ENCODE assay signal across 16 cellular contexts in the genomic region with DNA sequence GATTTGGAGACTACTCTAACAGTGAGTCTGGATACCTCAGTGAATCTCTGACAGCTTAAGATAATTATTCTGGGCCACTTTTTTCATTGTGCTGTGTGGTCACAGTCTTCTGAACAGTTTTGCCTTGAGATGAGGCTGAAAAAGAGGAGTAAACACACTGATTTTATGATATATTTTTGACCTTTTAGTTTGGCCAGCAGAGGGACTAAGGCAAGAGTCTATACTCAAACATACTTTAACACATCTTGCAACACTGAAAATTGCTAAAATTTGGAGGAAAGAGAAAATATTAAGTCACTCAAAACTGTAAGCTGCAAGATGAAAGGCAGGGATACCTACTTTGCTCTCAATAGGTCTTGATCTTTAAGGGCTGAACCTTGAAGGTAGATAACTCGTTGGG.
"Had no signal": no experiment of that assay in that cellular context is flagged by ENCODE, and none has a peak within 500 bp of the region (broad histone marks: within the 10 kb centered on the region; RNA-seq: fewer than 3 reads in every experiment).

No MANE protein-coding gene starts in this region.

- H3K4me3 ChIP-seq: mucosa of descending colon, spleen, tibial nerve had no signal

- H3K36me3 ChIP-seq: spleen, tibial nerve had no signal

- H3K27ac Mint-ChIP-seq: activated CD8-positive, alpha-beta memory T cell treated with anti-CD3 and anti-CD28 coated beads, Interleukin-2, amount 10 ng/mL, durations not matched to agents 7 days and 5 days; activated naive CD4-positive, alpha-beta T cell treated with anti-CD3 and anti-CD28 coated beads, Interleukin-2, amount 50 U/mL, for 24 hours; activated T-cell treated with anti-CD3 and anti-CD28 coated beads, Interleukin-2, amount 50 U/mL, for 24 hours; naive thymus-derived CD8-positive, alpha-beta T cell; progenitor cell of endocrine pancreas; stimulated activated naive B cell treated with anti-CD40 and anti-IgM and Interleukin-4, amounts not matched to agents 10 μg/mL and 1 μg/mL and 100 μg/mL, for 72 hours had no signal

- H3K4me3 Mint-ChIP-seq: activated CD8-positive, alpha-beta memory T cell treated with anti-CD3 and anti-CD28 coated beads, Interleukin-2, amount 10 ng/mL, durations not matched to agents 7 days and 5 days; activated naive CD4-positive, alpha-beta T cell treated with anti-CD3 and anti-CD28 coated beads, Interleukin-2, amount 50 U/mL, for 24 hours; activated T-cell treated with anti-CD3 and anti-CD28 coated beads, Interleukin-2, amount 50 U/mL, for 24 hours; naive thymus-derived CD8-positive, alpha-beta T cell; stimulated activated naive B cell treated with anti-CD40 and anti-IgM and Interleukin-4, amounts not matched to agents 10 μg/mL and 1 μg/mL and 100 μg/mL, for 72 hours had no signal

- DNase-seq: activated CD4-positive, alpha-beta T cell treated with anti-CD3 and anti-CD28 coated beads for 1 hour; activated CD4-positive, alpha-beta T cell treated with anti-CD3 and anti-CD28 coated beads, Interleukin-2, amount 50 U/mL, for 48 hours; activated CD8-positive, alpha-beta memory T cell treated with anti-CD3 and anti-CD28 coated beads, Interleukin-2, amount 10 ng/mL, durations not matched to agents 7 days and 5 days; activated effector memory CD4-positive, alpha-beta T cell treated with Interleukin-2 at 50 U/mL for 16 hours; activated T-cell treated with anti-CD3 and anti-CD28 coated beads, Interleukin-2, amount 50 U/mL, for 24 hours; amniotic stem cell; mucosa of descending colon; naive thymus-derived CD8-positive, alpha-beta T cell; spleen; stimulated activated CD4-positive, alpha-beta T cell treated with anti-CD3 and anti-CD28 coated beads, Interleukin-1b, Interleukin-23, amount 100 ng/mL, for 48 hours; stimulated activated naive B cell treated with anti-CD40 and anti-IgM and Interleukin-4, amounts not matched to agents 10 μg/mL and 1 μg/mL and 100 μg/mL, for 72 hours had no signal

- ATAC-seq: activated CD8-positive, alpha-beta memory T cell treated with anti-CD3 and anti-CD28 coated beads, Interleukin-2, amount 10 ng/mL, durations not matched to agents 7 days and 5 days; left lobe of liver; mucosa of descending colon; naive thymus-derived CD8-positive, alpha-beta T cell; sciatic nerve; stimulated activated naive B cell treated with anti-CD40 and anti-IgM and Interleukin-4, amounts not matched to agents 10 μg/mL and 1 μg/mL and 100 μg/mL, for 72 hours had no signal

- H3K9me3 ChIP-seq: mucosa of descending colon, spleen, tibial nerve had no signal

- H3K27me3 ChIP-seq: spleen, tibial nerve had no signal

- H3K9me3 Mint-ChIP-seq: activated naive CD4-positive, alpha-beta T cell treated with anti-CD3 and anti-CD28 coated beads, Interleukin-2, amount 50 U/mL, for 24 hours; activated T-cell treated with anti-CD3 and anti-CD28 coated beads, Interleukin-2, amount 50 U/mL, for 24 hours; stimulated activated naive B cell treated with anti-CD40 and anti-IgM and Interleukin-4, amounts not matched to agents 10 μg/mL and 1 μg/mL and 100 μg/mL, for 72 hours had no signal

- H3K27ac ChIP-seq: spleen, tibial nerve had no signal

- H3K4me1 ChIP-seq: spleen, tibial nerve had no signal

- H3K4me1 Mint-ChIP-seq: activated CD8-positive, alpha-beta memory T cell treated with anti-CD3 and anti-CD28 coated beads, Interleukin-2, amount 10 ng/mL, durations not matched to agents 7 days and 5 days; activated naive CD4-positive, alpha-beta T cell treated with anti-CD3 and anti-CD28 coated beads, Interleukin-2, amount 50 U/mL, for 24 hours; naive thymus-derived CD8-positive, alpha-beta T cell; stimulated activated naive B cell treated with anti-CD40 and anti-IgM and Interleukin-4, amounts not matched to agents 10 μg/mL and 1 μg/mL and 100 μg/mL, for 72 hours had no signal

- H3K36me3 Mint-ChIP-seq: activated CD8-positive, alpha-beta memory T cell treated with anti-CD3 and anti-CD28 coated beads, Interleukin-2, amount 10 ng/mL, durations not matched to agents 7 days and 5 days; activated naive CD4-positive, alpha-beta T cell treated with anti-CD3 and anti-CD28 coated beads, Interleukin-2, amount 50 U/mL, for 24 hours; naive thymus-derived CD8-positive, alpha-beta T cell; stimulated activated naive B cell treated with anti-CD40 and anti-IgM and Interleukin-4, amounts not matched to agents 10 μg/mL and 1 μg/mL and 100 μg/mL, for 72 hours had no signal

- H3K27me3 Mint-ChIP-seq: activated CD8-positive, alpha-beta memory T cell treated with anti-CD3 and anti-CD28 coated beads, Interleukin-2, amount 10 ng/mL, durations not matched to agents 7 days and 5 days; activated naive CD4-positive, alpha-beta T cell treated with anti-CD3 and anti-CD28 coated beads, Interleukin-2, amount 50 U/mL, for 24 hours; activated T-cell treated with anti-CD3 and anti-CD28 coated beads, Interleukin-2, amount 50 U/mL, for 24 hours; naive thymus-derived CD8-positive, alpha-beta T cell; progenitor cell of endocrine pancreas; stimulated activated naive B cell treated with anti-CD40 and anti-IgM and Interleukin-4, amounts not matched to agents 10 μg/mL and 1 μg/mL and 100 μg/mL, for 72 hours had no signal
